Comparison of ENCODE assay signal across 15 cellular contexts in genomic region chr3:12959395-12959794, GRCh38.
A peak's percentile ranks its signal among the peaks of the same experiment; 100 is the strongest.
DNase-seq lines count a peak whose midpoint lies in the region; ATAC-seq and TF ChIP-seq lines count a peak whose summit lies in the region.
"Had no signal": no experiment of that assay in that cellular context is flagged by ENCODE, and none has a peak within 500 bp of the region (broad histone marks: within the 10 kb centered on the region; RNA-seq: fewer than 3 reads in every experiment).

No MANE protein-coding gene starts in this region.

- H3K27me3 ChIP-seq in liver (ENCODE audit: control insufficient read depth in 4 of 4, insufficient read depth in 4 of 4, low read length in 3 of 4) (no peaks in the 10 kb centered on the region), right lobe of liver (no peaks in the 10 kb centered on the region), esophagus muscularis mucosa (no peaks in the 10 kb centered on the region), aorta (ENCODE audit: control insufficient read depth in 1 of 2, insufficient read depth in 2 of 2, low read length in 1 of 2) (no peaks in the 10 kb centered on the region)
- H3K27me3 ChIP-seq: foreskin keratinocyte had no signal

- 75% methylated on average over 7 of the region's 7 CpGs for WGBS in liver
- 60% methylated on average over 4 of the region's 7 CpGs for WGBS in right lobe of liver (ENCODE audit: insufficient coverage, low coverage, low lambda C conversion rate, missing lambda C conversion rate)
- 64% methylated on average over 7 of the region's 7 CpGs for WGBS in esophagus muscularis mucosa
- 23 to 24% methylated on average over 7 of the region's 7 CpGs for WGBS in aorta, 2 donors

- TF ChIP-seq POLR2A in right lobe of liver (IDR thresholded peaks at IDR 0.05) (no peak), esophagus muscularis mucosa (IDR thresholded peaks at IDR 0.05; ENCODE audit: low read depth) (no peak)

- peak overlapping the region; percentile 6 to 14 for H3K27ac ChIP-seq in liver (ENCODE audit: low read depth in 1 of 2, low read length in 2 of 2)
- H3K27ac ChIP-seq in right lobe of liver, result peak overlapping the region in 1 of 3 donors; percentile 53
- peak overlapping the region; percentile 73 to 81 (median 79) for H3K27ac ChIP-seq in esophagus muscularis mucosa (replicated peaks in 1 of 4)
- H3K27ac ChIP-seq in aorta (ENCODE audit: low read depth in 1 of 2, low read length in 2 of 2), result peak overlapping the region; percentile 51 to 88
- H3K27ac ChIP-seq: foreskin keratinocyte had no signal

- TF ChIP-seq RAD21 in liver (IDR thresholded peaks at IDR 0.05), result no peak

- DNase-seq in right lobe of liver (no peak), esophagus muscularis mucosa (ENCODE audit: extremely low spot score) (no peak), sciatic nerve (ENCODE audit: low spot score) (peak; percentile 48), aorta (peak in 1 of 2 donors; percentile 71), amygdala (lab: John Stamatoyannopoulos, UW) (no peak), NCI-H2227 (lab: John Stamatoyannopoulos, UW; ENCODE audit: unreplicated experiment) (no peak)
- DNase-seq: ACHN; activated CD8-positive, alpha-beta T cell treated with anti-CD3 and anti-CD28 coated beads, Interleukin-2, amount 10 ng/mL, durations not matched to agents 7 days and 5 days; cerebellar nuclear complex; foreskin keratinocyte; NCI-H187 treated with DMSO at 0.1 percent for 48 hours; stimulated activated naive CD4-positive, alpha-beta T cell treated with Interleukin-2 at 50 U/mL for 16 hours had no signal

- no peak overlapping the region for H3K4me3 ChIP-seq in liver (ENCODE audit: low read depth in 1 of 3, low read length in 3 of 3)
- H3K4me3 ChIP-seq in right lobe of liver, result no peak overlapping the region
- H3K4me3 ChIP-seq in esophagus muscularis mucosa, result no peak overlapping the region
- H3K4me3 ChIP-seq in aorta (ENCODE audit: low read length in 2 of 2), result no peak overlapping the region

- TF ChIP-seq CTCF in liver (IDR thresholded peaks at IDR 0.05; ENCODE audit: low read depth, low read length, missing input control), result no peak
- no peak for TF ChIP-seq CTCF in right lobe of liver (IDR thresholded peaks at IDR 0.05)
- no peak for TF ChIP-seq CTCF in esophagus muscularis mucosa (IDR thresholded peaks at IDR 0.05)

- no peak overlapping the region for H3K9ac ChIP-seq in liver (ENCODE audit: low read depth in 1 of 2, low read length in 2 of 2)

- ATAC-seq in right lobe of liver (no peak), sciatic nerve (no peak), aorta (ENCODE audit: low FRiP score) (no peak), GM18519 (IDR thresholded peaks at IDR 0.05; ENCODE audit: low FRiP score, unreplicated experiment) (no peak)
- ATAC-seq: activated CD8-positive, alpha-beta T cell treated with anti-CD3 and anti-CD28 coated beads, Interleukin-2, amount 10 ng/mL, durations not matched to agents 7 days and 5 days; foreskin keratinocyte; left lobe of liver had no signal

- H3K9me3 ChIP-seq in liver (ENCODE audit: control insufficient read depth in 4 of 4, low read length in 3 of 4), result no peaks in the 10 kb centered on the region
- H3K9me3 ChIP-seq in right lobe of liver, result no peaks in the 10 kb centered on the region
- H3K9me3 ChIP-seq in esophagus muscularis mucosa, result no peaks in the 10 kb centered on the region
- H3K9me3 ChIP-seq in aorta (ENCODE audit: control insufficient read depth, low read length), result no peaks in the 10 kb centered on the region

- H3K4me1 ChIP-seq in liver (ENCODE audit: control insufficient read depth in 4 of 4, insufficient read depth in 4 of 4, low read length in 3 of 4), result peaks cover 45 to 98% (median 94%) of the 10 kb centered on the region in 4 donors
- H3K4me1 ChIP-seq in right lobe of liver, result peaks cover 0 to 93% (median 52%) of the 10 kb centered on the region in 4 donors
- H3K4me1 ChIP-seq in esophagus muscularis mucosa, result peaks cover 100% of the 10 kb centered on the region in 4 donors
- peaks cover 3 to 16% of the 10 kb centered on the region in 2 donors for H3K4me1 ChIP-seq in aorta (ENCODE audit: control insufficient read depth in 1 of 2, insufficient read depth in 2 of 2, low read length in 2 of 2)
- H3K4me1 ChIP-seq: foreskin keratinocyte had no signal

- no peak for TF ChIP-seq EP300 in esophagus muscularis mucosa (IDR thresholded peaks at IDR 0.05)

- H3K36me3 ChIP-seq in liver (ENCODE audit: control insufficient read depth in 4 of 4, insufficient read depth in 3 of 4, low read depth in 1 of 4, low read length in 3 of 4) (no peaks in the 10 kb centered on the region), right lobe of liver (no peaks in the 10 kb centered on the region), esophagus muscularis mucosa (no peaks in the 10 kb centered on the region), aorta (ENCODE audit: control insufficient read depth in 1 of 2, insufficient read depth in 2 of 2, low read length in 1 of 2) (no peaks in the 10 kb centered on the region)

- intact Hi-C loops in right lobe of liver (cut with DNase I) (no loop called here), esophagus muscularis mucosa (cut with DNase I) (loop anchor here (5.0 kb wide), 1 partner anchor 33 kb away; no protein-coding TSS in a partner anchor), sciatic nerve (cut with DNase I) (no loop called here), aorta (cut with DNase I) (no loop called here)

TF ChIP-seq in liver, 16 proteins besides CTCF, POLR2A, EP300 and RAD21:
- TF ChIP-seq HNF4G (IDR thresholded peaks at IDR 0.05) (no peak), YY1 (IDR thresholded peaks at IDR 0.05) (no peak), RXRA (IDR thresholded peaks at IDR 0.05) (no peak), FOXA2 (IDR thresholded peaks at IDR 0.05) (no peak), SP1 (IDR thresholded peaks at IDR 0.05) (no peak), TAF1 (conservative IDR thresholded peaks at IDR 0.05) (no peak), EGR1 (IDR thresholded peaks at IDR 0.05; ENCODE audit: low read depth in 2 of 2) (no peak), HNF4A (conservative IDR thresholded peaks at IDR 0.05) (no peak), REST (IDR thresholded peaks at IDR 0.05) (no peak), FOXA1 (IDR thresholded peaks at IDR 0.05) (no peak), JUND (IDR thresholded peaks at IDR 0.05) (no peak), NR2F2 (IDR thresholded peaks at IDR 0.05) (no peak), GABPA (IDR thresholded peaks at IDR 0.05 in 1 of 2, conservative IDR thresholded peaks at IDR 0.05 in 1 of 2) (no peak)
- TF ChIP-seq, protein P1, sequence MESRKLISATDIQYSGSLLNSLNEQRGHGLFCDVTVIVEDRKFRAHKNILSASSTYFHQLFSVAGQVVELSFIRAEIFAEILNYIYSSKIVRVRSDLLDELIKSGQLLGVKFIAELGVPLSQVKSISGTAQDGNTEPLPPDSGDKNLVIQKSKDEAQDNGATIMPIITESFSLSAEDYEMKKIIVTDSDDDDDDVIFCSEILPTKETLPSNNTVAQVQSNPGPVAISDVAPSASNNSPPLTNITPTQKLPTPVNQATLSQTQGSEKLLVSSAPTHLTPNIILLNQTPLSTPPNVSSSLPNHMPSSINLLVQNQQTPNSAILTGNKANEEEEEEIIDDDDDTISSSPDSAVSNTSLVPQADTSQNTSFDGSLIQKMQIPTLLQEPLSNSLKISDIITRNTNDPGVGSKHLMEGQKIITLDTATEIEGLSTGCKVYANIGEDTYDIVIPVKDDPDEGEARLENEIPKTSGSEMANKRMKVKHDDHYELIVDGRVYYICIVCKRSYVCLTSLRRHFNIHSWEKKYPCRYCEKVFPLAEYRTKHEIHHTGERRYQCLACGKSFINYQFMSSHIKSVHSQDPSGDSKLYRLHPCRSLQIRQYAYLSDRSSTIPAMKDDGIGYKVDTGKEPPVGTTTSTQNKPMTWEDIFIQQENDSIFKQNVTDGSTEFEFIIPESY (IDR thresholded peaks at IDR 0.05), result no peak
- TF ChIP-seq, protein P2, sequence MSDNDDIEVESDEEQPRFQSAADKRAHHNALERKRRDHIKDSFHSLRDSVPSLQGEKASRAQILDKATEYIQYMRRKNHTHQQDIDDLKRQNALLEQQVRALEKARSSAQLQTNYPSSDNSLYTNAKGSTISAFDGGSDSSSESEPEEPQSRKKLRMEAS (IDR thresholded peaks at IDR 0.05), result no peak
- TF ChIP-seq, protein P3, sequence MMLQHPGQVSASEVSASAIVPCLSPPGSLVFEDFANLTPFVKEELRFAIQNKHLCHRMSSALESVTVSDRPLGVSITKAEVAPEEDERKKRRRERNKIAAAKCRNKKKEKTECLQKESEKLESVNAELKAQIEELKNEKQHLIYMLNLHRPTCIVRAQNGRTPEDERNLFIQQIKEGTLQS (IDR thresholded peaks at IDR 0.05), result no peak
